ENCODE assay signal across 9 cellular contexts in the genomic region with DNA sequence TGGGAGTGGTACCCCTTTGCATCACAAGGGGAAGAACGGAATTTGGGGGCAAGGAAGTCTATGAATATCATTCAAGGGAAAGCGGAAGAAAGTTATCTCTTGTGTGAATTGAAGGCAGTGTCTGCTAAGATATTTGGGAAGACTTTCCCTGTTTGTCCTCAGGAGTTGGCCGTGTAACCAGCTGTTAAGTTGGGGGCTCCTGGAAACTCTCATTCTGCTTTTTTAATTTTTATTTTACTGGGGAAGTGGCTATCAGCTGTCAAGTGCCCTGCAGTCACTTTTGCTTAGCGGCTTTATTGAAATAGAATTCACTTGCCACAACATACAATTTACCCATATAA. TPM values are rescaled to one million over a fixed set of nuclear protein-coding genes. Genes with fewer than 3 reads are reported as not detected.
DNase-seq lines count a peak whose midpoint lies in the region; ATAC-seq and TF ChIP-seq lines count a peak whose summit lies in the region.
"Had no signal": no experiment of that assay in that cellular context is flagged by ENCODE, and none has a peak within 500 bp of the region (broad histone marks: within the 10 kb centered on the region; RNA-seq: fewer than 3 reads in every experiment).

No MANE protein-coding gene starts in this region.

- WGBS in stomach, 5 donors, result 40 to 63% (median 43%) methylated on average over 4 of the region's 4 CpGs

- H3K4me3 ChIP-seq in iPS-18c (ENCODE audit: insufficient read depth, low read depth, low read length) (0 out of 2 replicates have a peak overlapping the region, but pooled peaks have one; percentile 50), stomach (peak overlapping the region; percentile 85 to 92 (median 88)), gastrocnemius medialis (peak overlapping the region in 1 of 4 donors; percentile 79)

- H3K27ac Mint-ChIP-seq in activated CD4-positive, alpha-beta T cell treated with anti-CD3 and anti-CD28 coated beads for 36 hours, result peak overlapping the region; percentile 8
- peak overlapping the region; percentile 94 for H3K27ac Mint-ChIP-seq in activated T-helper 17 cell treated with anti-CD3 and anti-CD28 coated beads, Interleukin-2, amount 50 U/mL, for 72 hours

- peaks cover 62% of the 10 kb centered on the region for H3K4me1 Mint-ChIP-seq in activated CD4-positive, alpha-beta T cell treated with anti-CD3 and anti-CD28 coated beads for 36 hours
- H3K4me1 Mint-ChIP-seq in activated T-helper 17 cell treated with anti-CD3 and anti-CD28 coated beads, Interleukin-2, amount 50 U/mL, for 72 hours, result peaks cover 45% of the 10 kb centered on the region

- TF ChIP-seq CTCF in stomach (IDR thresholded peaks at IDR 0.05), result no peak
- no peak for TF ChIP-seq CTCF in gastrocnemius medialis (IDR thresholded peaks at IDR 0.05 in 4 of 5, conservative IDR thresholded peaks at IDR 0.05 in 1 of 5)

- no peaks in the 10 kb centered on the region for H3K27me3 Mint-ChIP-seq in activated CD4-positive, alpha-beta T cell treated with anti-CD3 and anti-CD28 coated beads for 36 hours
- no peaks in the 10 kb centered on the region for H3K27me3 Mint-ChIP-seq in activated T-helper 17 cell treated with anti-CD3 and anti-CD28 coated beads, Interleukin-2, amount 50 U/mL, for 72 hours

- TF ChIP-seq POLR2A in stomach (IDR thresholded peaks at IDR 0.05) (no peak), gastrocnemius medialis (IDR thresholded peaks at IDR 0.05) (no peak)

- no peak for TF ChIP-seq EP300 in stomach (IDR thresholded peaks at IDR 0.05)

- POLR2A ChIA-PET in activated CD4-positive, alpha-beta T cell treated with anti-CD3 and anti-CD28 coated beads for 36 hours (lab: Charles Lee), result no interaction called here

- H3K9me3 Mint-ChIP-seq in activated CD4-positive, alpha-beta T cell treated with anti-CD3 and anti-CD28 coated beads for 36 hours (ENCODE audit: low read depth), result no peaks in the 10 kb centered on the region
- H3K9me3 Mint-ChIP-seq in activated T-helper 17 cell treated with anti-CD3 and anti-CD28 coated beads, Interleukin-2, amount 50 U/mL, for 72 hours, result no peaks in the 10 kb centered on the region

- H3K4me1 ChIP-seq in stomach, result peaks cover 45 to 81% (median 74%) of the 10 kb centered on the region in 4 donors
- peaks cover 49 to 60% of the 10 kb centered on the region in 2 donors for H3K4me1 ChIP-seq in gastrocnemius medialis

- in situ Hi-C loops in gastrocnemius medialis (cut with MboI; ENCODE audit: low sequenced_read_pairs in 4 of 4), result loop anchor here in 2 of 4 donors (25.0 kb wide), 2 partner anchors 247 to 372 kb away; partner anchors contain the start of gene REX1BD (in 1 of the 2)

- H3K36me3 Mint-ChIP-seq in activated CD4-positive, alpha-beta T cell treated with anti-CD3 and anti-CD28 coated beads for 36 hours (ENCODE audit: low read depth), result peaks cover 53% of the 10 kb centered on the region
- H3K36me3 Mint-ChIP-seq in activated T-helper 17 cell treated with anti-CD3 and anti-CD28 coated beads, Interleukin-2, amount 50 U/mL, for 72 hours (ENCODE audit: low read depth), result peaks cover 67% of the 10 kb centered on the region

- DNase-seq in activated CD4-positive, alpha-beta T cell treated with anti-CD3 and anti-CD28 coated beads for 36 hours, result no peak
- no peak for DNase-seq in activated CD4-positive, alpha-beta T cell treated with anti-CD3 and anti-CD28 coated beads for 1 hour
- no peak for DNase-seq in stomach
- no peak for DNase-seq in KG1 (lab: John Stamatoyannopoulos, UW)
- DNase-seq in gastrocnemius medialis, result no peak
- DNase-seq in stimulated activated CD4-positive, alpha-beta T cell treated with anti-CD3 and anti-CD28 coated beads, Interleukin-4, amount 100 ng/mL, for 1 hour, result no peak
- DNase-seq: ACHN had no signal

- H3K4me3 Mint-ChIP-seq in activated CD4-positive, alpha-beta T cell treated with anti-CD3 and anti-CD28 coated beads for 36 hours, result peak overlapping the region; percentile 96
- H3K4me3 Mint-ChIP-seq in activated T-helper 17 cell treated with anti-CD3 and anti-CD28 coated beads, Interleukin-2, amount 50 U/mL, for 72 hours, result peak overlapping the region; percentile 96

- intact Hi-C loops in activated CD4-positive, alpha-beta T cell treated with anti-CD3 and anti-CD28 coated beads for 36 hours (cut with DNase I, micrococcal nuclease), result loop anchor here in 1 of 2 experiments (5.0 kb wide), 1 partner anchor 492 kb away; the partner anchor contains the start of gene PGPEP1
- intact Hi-C loops in stomach (cut with DNase I; ENCODE audit: low total_unique reads), result no loop called here
- intact Hi-C loops in gastrocnemius medialis (cut with DNase I; ENCODE audit: low total_unique reads), result loop anchor here (5.0 kb wide), 1 partner anchor 242 kb away; no protein-coding TSS in a partner anchor

- H3K27me3 ChIP-seq in stomach, result no peaks in the 10 kb centered on the region
- H3K27me3 ChIP-seq in gastrocnemius medialis, result no peaks in the 10 kb centered on the region

- CTCF ChIA-PET in activated CD4-positive, alpha-beta T cell treated with anti-CD3 and anti-CD28 coated beads for 36 hours (lab: Charles Lee), result interaction anchor here (0.7 to 5.8 kb wide), 2 partner anchors 13 to 33 kb away, joined by 3 to 47 read pairs; no protein-coding TSS in a partner anchor

- no peak for ATAC-seq in activated CD4-positive, alpha-beta T cell treated with anti-CD3 and anti-CD28 coated beads for 36 hours
- ATAC-seq in activated T-helper 17 cell treated with anti-CD3 and anti-CD28 coated beads, Interleukin-2, amount 50 U/mL, for 72 hours (replicated peaks), result no peak
- ATAC-seq in gastrocnemius medialis, result no peak

- H3K36me3 ChIP-seq in stomach, result peaks cover 11 to 43% (median 18%) of the 10 kb centered on the region in 4 donors
- H3K36me3 ChIP-seq in gastrocnemius medialis, result peaks cover 0 to 8% of the 10 kb centered on the region in 2 donors

- peak overlapping the region in 4 of 5 donors; percentile 8 to 95 (median 92) for H3K27ac ChIP-seq in stomach
- no peak overlapping the region for H3K27ac ChIP-seq in gastrocnemius medialis

- H3K9me3 ChIP-seq in iPS-18c (ENCODE audit: control insufficient read depth, insufficient read depth, low read length), result no peaks in the 10 kb centered on the region
- no peaks in the 10 kb centered on the region for H3K9me3 ChIP-seq in stomach
- no peaks in the 10 kb centered on the region for H3K9me3 ChIP-seq in gastrocnemius medialis

RNA-seq across cellular contexts. Expression of gene UPF1, which starts 2.9 kb away (rescaled TPM):
- 10 to 100 TPM; 72.4 to 74.0 TPM for total RNA-seq in activated CD4-positive, alpha-beta T cell treated with anti-CD3 and anti-CD28 coated beads for 36 hours
- 10 to 100 TPM; 64.9 to 90.1 TPM for total RNA-seq in activated T-helper 17 cell treated with anti-CD3 and anti-CD28 coated beads, Interleukin-2, amount 50 U/mL, for 72 hours
- 100 to 1,000 TPM in 1 of 5 donors, 10 to 100 TPM in 4; 26.3 to 111 (median 46.6) TPM for total RNA-seq in stomach
- polyA plus RNA-seq in stomach, result 10 to 100 TPM; 27.5 to 35.4 (median 32.2) TPM
- total RNA-seq in gastrocnemius medialis, result 10 to 100 TPM; 26.0 to 64.9 (median 46.4) TPM

RNA-seq across cellular contexts. Expression of gene COMP, which starts 43.5 kb away (rescaled TPM):
- total RNA-seq in activated CD4-positive, alpha-beta T cell treated with anti-CD3 and anti-CD28 coated beads for 36 hours, result not detected
- not detected for total RNA-seq in activated T-helper 17 cell treated with anti-CD3 and anti-CD28 coated beads, Interleukin-2, amount 50 U/mL, for 72 hours
- total RNA-seq in stomach (1 to 10 TPM in 1 of 5 donors, not detected in 4; 1.4 TPM), gastrocnemius medialis (10 to 100 TPM in 1 of 4 donors, 1 to 10 TPM in 1, under 1 TPM in 1, not detected in 1; 0.24 to 77.8 (median 1.3) TPM)
- polyA plus RNA-seq in stomach, result 1 to 10 TPM in 2 of 3 donors, under 1 TPM in 1; 0.62 to 4.1 (median 1.8) TPM

Comparison
In these comparisons a context has a peak if more than half of its experiments do, and no peak if none do; other contexts are left out.
1. H3K27ac ChIP-seq: peak in stomach (4 of 5); none in gastrocnemius medialis (0 of 4).